ENCODE assay signal across 8 cellular contexts in the genomic region with DNA sequence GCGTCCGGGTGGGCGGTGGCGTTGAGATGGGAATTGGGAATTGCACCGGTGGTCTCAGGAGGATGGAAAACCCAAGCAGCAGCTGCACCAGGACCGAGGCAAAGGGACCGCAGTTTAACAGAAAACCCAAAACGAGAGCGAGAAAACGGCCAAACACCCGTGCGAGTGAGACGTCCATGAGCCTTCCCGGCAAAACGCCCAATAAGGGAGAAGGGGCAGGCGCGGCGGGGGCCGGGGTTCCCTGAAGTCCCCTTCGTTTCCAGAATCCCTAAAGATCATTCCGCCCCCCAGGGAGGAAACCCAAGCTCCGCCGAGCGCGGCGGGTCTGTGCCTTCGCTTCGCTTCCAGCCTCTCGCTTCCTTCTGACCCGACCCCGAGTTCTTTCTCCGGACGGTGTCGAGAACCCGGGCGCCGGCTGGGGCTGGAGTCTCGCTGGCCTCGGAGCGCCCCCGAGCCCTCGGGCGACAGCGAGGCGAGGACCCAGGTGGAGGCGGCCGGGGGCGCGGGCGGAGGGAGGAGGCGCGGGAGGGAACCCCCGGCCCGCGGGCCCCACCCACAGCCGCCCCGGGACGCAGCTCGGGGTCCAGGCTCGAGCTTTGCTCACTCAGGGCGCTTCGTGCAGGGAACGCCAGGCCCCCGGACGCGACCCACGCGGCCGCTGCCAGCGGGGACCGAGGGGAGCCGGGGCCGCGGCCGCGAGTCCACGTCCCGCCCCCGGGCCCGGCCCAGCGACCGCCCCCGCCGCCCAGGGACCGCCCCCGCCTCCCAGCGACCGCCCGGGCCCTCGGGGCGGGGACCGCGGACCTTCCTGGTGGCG. TPM values are rescaled to one million over a fixed set of nuclear protein-coding genes. Genes with fewer than 3 reads are reported as not detected.
DNase-seq lines count a peak whose midpoint lies in the region; ATAC-seq and TF ChIP-seq lines count a peak whose summit lies in the region.

A gene (plus strand): TSS at position 799 of the 817 bp plus-strand sequence. CDS start 691 bp downstream, outside the sequence.

- H3K27me3 ChIP-seq in BJ (ENCODE audit: control insufficient read depth, insufficient read depth, low read length) (peaks cover 11% of the 10 kb centered on the region), duodenal mucosa (ENCODE audit: control insufficient read depth in 1 of 2, insufficient read depth in 2 of 2, low read length in 2 of 2) (no peaks in the 10 kb centered on the region), lower lobe of right lung (ENCODE audit: low read depth) (peaks cover 13% of the 10 kb centered on the region), subcutaneous abdominal adipose tissue (ENCODE audit: control insufficient read depth in 5 of 5, insufficient read depth in 4 of 5, low read length in 5 of 5) (peaks cover 0 to 33% (median 11%) of the 10 kb centered on the region in 5 donors)

- peaks cover 17% of the 10 kb centered on the region for H3K4me1 Mint-ChIP-seq in activated B cell treated with CpG ODN at 0.5 μM for 24 hours

- intact Hi-C loops in activated B cell treated with CpG ODN at 0.5 μM for 24 hours (cut with micrococcal nuclease): loop anchor here (1.0 to 5.0 kb wide), 4 partner anchors 8 to 51 kb away; a partner anchor contains a TSS
- intact Hi-C loops in lower lobe of right lung (cut with DNase I): no loop called here

- no peaks in the 10 kb centered on the region for H3K9me3 Mint-ChIP-seq in activated B cell treated with CpG ODN at 0.5 μM for 24 hours

- H3K9ac ChIP-seq in duodenal mucosa (ENCODE audit: low read depth in 1 of 2, low read length in 2 of 2) (peak within 1 kb of the TSS; percentile 79 to 86), subcutaneous abdominal adipose tissue (ENCODE audit: low read length in 5 of 5) (peak within 1 kb of the TSS in 4 of 5 donors; percentile 62 to 77 (median 72))

- no peaks in the 10 kb centered on the region for H3K9me3 ChIP-seq in duodenal mucosa (ENCODE audit: control insufficient read depth in 1 of 2, low read length in 2 of 2)
- H3K9me3 ChIP-seq in lower lobe of right lung: no peaks in the 10 kb centered on the region
- H3K9me3 ChIP-seq in subcutaneous abdominal adipose tissue (ENCODE audit: control insufficient read depth in 5 of 5, low read length in 5 of 5): no peaks in the 10 kb centered on the region

- CTCF ChIA-PET in BJ (lab: Yijun Ruan, JAX) (interaction anchor here (0.9 to 1.3 kb wide), 2 partner anchors 38 to 80 kb away, joined by 3 read pairs; no protein-coding TSS in a partner anchor), activated B cell treated with CpG ODN at 0.5 μM for 24 hours (lab: Charles Lee) (interaction anchor here (1.1 to 2.2 kb wide), 2 partner anchors 38 to 160 kb away, joined by 3 to 9 read pairs; no protein-coding TSS in a partner anchor)

- H3K4me1 ChIP-seq in duodenal mucosa (ENCODE audit: control insufficient read depth in 1 of 2, insufficient read depth in 2 of 2, low read length in 2 of 2) (peaks cover 13 to 33% of the 10 kb centered on the region in 2 donors), lower lobe of right lung (peaks cover 21% of the 10 kb centered on the region), subcutaneous abdominal adipose tissue (ENCODE audit: control insufficient read depth in 5 of 5, insufficient read depth in 5 of 5, low read length in 5 of 5) (peaks cover 0 to 20% (median 16%) of the 10 kb centered on the region in 5 donors)

- peaks cover 13% of the 10 kb centered on the region for H3K36me3 Mint-ChIP-seq in activated B cell treated with CpG ODN at 0.5 μM for 24 hours (ENCODE audit: low read depth)

- peaks cover 12% of the 10 kb centered on the region for H3K27me3 Mint-ChIP-seq in activated B cell treated with CpG ODN at 0.5 μM for 24 hours

- peak within 1 kb of the TSS; percentile 82 for H3K4me3 Mint-ChIP-seq in activated B cell treated with CpG ODN at 0.5 μM for 24 hours

- DNase-seq in BJ (ENCODE audit: low read depth): no peak
- DNase-seq in Kasumi-1 (lab: John Stamatoyannopoulos, UW): peak; percentile 25 to 55
- peak; percentile 78 for DNase-seq in activated B cell treated with CpG ODN at 0.5 μM for 24 hours
- peak; percentile 90 for DNase-seq in lower lobe of right lung

- H3K27ac Mint-ChIP-seq in activated B cell treated with CpG ODN at 0.5 μM for 24 hours: peak within 1 kb of the TSS; percentile 41

- H3K36me3 ChIP-seq in BJ (ENCODE audit: control insufficient read depth, insufficient read depth, low read length): peaks cover 1% of the 10 kb centered on the region; the same call in 1 of the 2 replicates
- H3K36me3 ChIP-seq in duodenal mucosa (ENCODE audit: control insufficient read depth in 1 of 2, insufficient read depth in 2 of 2, low read length in 2 of 2): peaks cover 0 to 44% of the 10 kb centered on the region in 2 donors
- H3K36me3 ChIP-seq in lower lobe of right lung: peaks cover 12% of the 10 kb centered on the region
- H3K36me3 ChIP-seq in subcutaneous abdominal adipose tissue (ENCODE audit: control insufficient read depth in 5 of 5, insufficient read depth in 5 of 5, low read length in 5 of 5): peaks cover 0 to 26% (median 4%) of the 10 kb centered on the region in 5 donors

- peak within 1 kb of the TSS; percentile 82 for H3K27ac ChIP-seq in duodenal mucosa (ENCODE audit: low read depth, low read length)
- H3K27ac ChIP-seq in lower lobe of right lung: peak within 1 kb of the TSS; percentile 78
- no peak within 1 kb of the TSS for H3K27ac ChIP-seq in subcutaneous abdominal adipose tissue (ENCODE audit: low read depth, low read length)

- ATAC-seq in GM19395 (IDR thresholded peaks at IDR 0.05; ENCODE audit: unreplicated experiment) (peak; percentile 64), activated B cell treated with CpG ODN at 0.5 μM for 24 hours (ENCODE audit: low read depth) (peak; percentile 88), lower lobe of right lung (peak; percentile 84 to 90), GM21526 (IDR thresholded peaks at IDR 0.05; ENCODE audit: low FRiP score, unreplicated experiment) (no peak)

- POLR2A ChIA-PET in BJ (lab: Charles Lee): no interaction called here
- POLR2A ChIA-PET in activated B cell treated with CpG ODN at 0.5 μM for 24 hours (lab: Charles Lee): interaction anchor here (0.6 to 3.6 kb wide), 17 partner anchors 9 to 218 kb away, joined by 3 to 35 read pairs (median 4); a partner anchor contains a TSS

- TF ChIP-seq CTCF in BJ (IDR thresholded peaks at IDR 0.05; ENCODE audit: insufficient read depth, low read depth, low read length) (no peak), activated B cell treated with CpG ODN at 0.5 μM for 24 hours (IDR thresholded peaks at IDR 0.05) (no peak), lower lobe of right lung (IDR thresholded peaks at IDR 0.05) (no peak)

- H3K4me3 ChIP-seq in BJ (ENCODE audit: low read depth, low read length) (peak within 1 kb of the TSS; percentile 41), duodenal mucosa (ENCODE audit: low read depth in 1 of 2, low read length in 2 of 2) (peak within 1 kb of the TSS; percentile 77 to 78), lower lobe of right lung (peak within 1 kb of the TSS; percentile 77), subcutaneous abdominal adipose tissue (ENCODE audit: low read depth in 1 of 5, low read length in 5 of 5) (peak within 1 kb of the TSS in 4 of 5 donors; percentile 66 to 74 (median 68))

RNA-seq across cellular contexts. Expression of the gene that starts here (rescaled TPM):
- polyA plus RNA-seq in BJ (2011; rRNA removed): 7.4 and 13.2 TPM in 2 replicates
- 3.6 and 3.9 TPM in 2 replicates for polyA minus RNA-seq in BJ (2011; rRNA and poly(A)+ RNA removed)
- 62.3 and 74.1 TPM in 2 replicates for total RNA-seq in activated B cell treated with CpG ODN at 0.5 μM for 24 hours
- 163 TPM for total RNA-seq in lower lobe of right lung
